ENCODE assay signal across 10 cellular contexts in genomic region chrX:39337461-39337860, GRCh38.
DNase-seq lines count a peak whose midpoint lies in the region; TF ChIP-seq lines count a peak whose summit lies in the region.
"Had no signal": no experiment of that assay in that cellular context is flagged by ENCODE, and none has a peak within 500 bp of the region (broad histone marks: within the 10 kb centered on the region; RNA-seq: fewer than 3 reads in every experiment).

No MANE protein-coding gene starts in this region.

- no peak overlapping the region for H3K9ac ChIP-seq in rectal smooth muscle tissue (ENCODE audit: low read length)

- H3K27ac Mint-ChIP-seq in activated T-helper 1 cell treated with anti-CD3 and anti-CD28 coated beads, Interleukin-12 subunit alpha, Interleukin-12 subunit beta, Interleukin-2, Interleukin-4 antibody, amounts not matched to agents 30 ng/mL and 10 ng/mL and 1 ng/mL, durations not matched to agents 14 hours and 24 hours and 36 hours, result peak overlapping the region; percentile 86
- H3K27ac Mint-ChIP-seq in Calu3 (ENCODE audit: unreplicated experiment), result no peak overlapping the region

- peaks cover 2% of the 10 kb centered on the region for H3K36me3 Mint-ChIP-seq in activated T-helper 1 cell treated with anti-CD3 and anti-CD28 coated beads, Interleukin-12 subunit alpha, Interleukin-12 subunit beta, Interleukin-2, Interleukin-4 antibody, amounts not matched to agents 30 ng/mL and 10 ng/mL and 1 ng/mL, durations not matched to agents 14 hours and 24 hours and 36 hours (ENCODE audit: low read depth)
- H3K36me3 Mint-ChIP-seq in Calu3 (ENCODE audit: insufficient read depth, unreplicated experiment), result no peaks in the 10 kb centered on the region

- H3K36me3 ChIP-seq in rectal smooth muscle tissue (ENCODE audit: control insufficient read depth, insufficient read depth, low read length), result no peaks in the 10 kb centered on the region

- no peak overlapping the region for H3K4me3 Mint-ChIP-seq in activated T-helper 1 cell treated with anti-CD3 and anti-CD28 coated beads, Interleukin-12 subunit alpha, Interleukin-12 subunit beta, Interleukin-2, Interleukin-4 antibody, amounts not matched to agents 30 ng/mL and 10 ng/mL and 1 ng/mL, durations not matched to agents 14 hours and 24 hours and 36 hours
- H3K4me3 Mint-ChIP-seq in Calu3 (ENCODE audit: low read depth, unreplicated experiment), result no peak overlapping the region

- H3K4me1 Mint-ChIP-seq in activated T-helper 1 cell treated with anti-CD3 and anti-CD28 coated beads, Interleukin-12 subunit alpha, Interleukin-12 subunit beta, Interleukin-2, Interleukin-4 antibody, amounts not matched to agents 30 ng/mL and 10 ng/mL and 1 ng/mL, durations not matched to agents 14 hours and 24 hours and 36 hours (ENCODE audit: low read depth), result peaks cover 27% of the 10 kb centered on the region
- H3K4me1 Mint-ChIP-seq in Calu3 (ENCODE audit: low read depth, unreplicated experiment), result peaks cover 9% of the 10 kb centered on the region

- no peaks in the 10 kb centered on the region for H3K27me3 ChIP-seq in rectal smooth muscle tissue (ENCODE audit: control insufficient read depth, insufficient read depth, low read length)
- H3K27me3 ChIP-seq: foreskin keratinocyte had no signal

- H3K9me3 Mint-ChIP-seq in activated T-helper 1 cell treated with anti-CD3 and anti-CD28 coated beads, Interleukin-12 subunit alpha, Interleukin-12 subunit beta, Interleukin-2, Interleukin-4 antibody, amounts not matched to agents 30 ng/mL and 10 ng/mL and 1 ng/mL, durations not matched to agents 14 hours and 24 hours and 36 hours, result peaks cover 3% of the 10 kb centered on the region
- no peaks in the 10 kb centered on the region for H3K9me3 Mint-ChIP-seq in Calu3 (ENCODE audit: low read depth, unreplicated experiment)

- no peak overlapping the region for H3K4me3 ChIP-seq in rectal smooth muscle tissue (ENCODE audit: low read length)

- CTCF ChIA-PET in Calu3 (lab: Charles Lee), result no interaction called here

- peak; percentile 30 for DNase-seq in D341Med (ENCODE audit: low spot score)
- peak; percentile 30 for DNase-seq in NCI-H1105 (lab: John Stamatoyannopoulos, UW)
- DNase-seq in activated T-helper 1 cell treated with anti-CD3 and anti-CD28 coated beads, Interleukin-12 subunit alpha, Interleukin-12 subunit beta, Interleukin-2, Interleukin-4 antibody, amounts not matched to agents 30 ng/mL and 10 ng/mL and 1 ng/mL, durations not matched to agents 14 hours and 24 hours and 36 hours (ENCODE audit: low spot score), result no peak
- no peak for DNase-seq in Calu3
- no peak for DNase-seq in A172 (ENCODE audit: low spot score)
- DNase-seq in cortex of kidney (lab: John Stamatoyannopoulos, UW), result no peak
- DNase-seq: activated CD8-positive, alpha-beta memory T cell treated with anti-CD3 and anti-CD28 coated beads for 24 hours; cerebellar nuclear complex; foreskin keratinocyte had no signal

- BruUV-seq in Calu3 (replicated peaks; lab: Mats Ljungman, UMichigan), result no TSS peak

- peaks cover 3% of the 10 kb centered on the region for H3K4me1 ChIP-seq in rectal smooth muscle tissue (ENCODE audit: control insufficient read depth, insufficient read depth, low read length)
- H3K4me1 ChIP-seq: foreskin keratinocyte had no signal

- intact Hi-C loops in activated T-helper 1 cell treated with anti-CD3 and anti-CD28 coated beads, Interleukin-12 subunit alpha, Interleukin-12 subunit beta, Interleukin-2, Interleukin-4 antibody, amounts not matched to agents 30 ng/mL and 10 ng/mL and 1 ng/mL, durations not matched to agents 14 hours and 24 hours and 36 hours (cut with micrococcal nuclease), result loop anchor here (10.0 kb wide), 3 partner anchors 437 to 757 kb away; partner anchors contain the start of genes BCOR and MID1IP1
- intact Hi-C loops in Calu3 (cut with micrococcal nuclease; ENCODE audit: unreplicated experiment), result no loop called here

- no peaks in the 10 kb centered on the region for H3K27me3 Mint-ChIP-seq in activated T-helper 1 cell treated with anti-CD3 and anti-CD28 coated beads, Interleukin-12 subunit alpha, Interleukin-12 subunit beta, Interleukin-2, Interleukin-4 antibody, amounts not matched to agents 30 ng/mL and 10 ng/mL and 1 ng/mL, durations not matched to agents 14 hours and 24 hours and 36 hours (ENCODE audit: insufficient read depth)
- peaks cover 39% of the 10 kb centered on the region for H3K27me3 Mint-ChIP-seq in Calu3 (ENCODE audit: unreplicated experiment)

- no peak for TF ChIP-seq CTCF in Calu3 (IDR thresholded peaks at IDR 0.05; ENCODE audit: unreplicated experiment)

- H3K27ac ChIP-seq in rectal smooth muscle tissue (ENCODE audit: low read depth, low read length), result peak overlapping the region; percentile 64
- H3K27ac ChIP-seq: foreskin keratinocyte had no signal

Comparison
In these comparisons a context has a peak if more than half of its experiments do, and no peak if none do; other contexts are left out.
1. DNase-seq: peak in D341Med (single experiment) and NCI-H1105 (single experiment); none in activated T-helper 1 cell treated with anti-CD3 and anti-CD28 coated beads, Interleukin-12 subunit alpha, Interleukin-12 subunit beta, Interleukin-2, Interleukin-4 antibody, amounts not matched to agents 30 ng/mL and 10 ng/mL and 1 ng/mL, durations not matched to agents 14 hours and 24 hours and 36 hours (single experiment), Calu3 (single experiment), A172 (single experiment) and cortex of kidney (single experiment).